ENCODE assay signal across 11 cellular contexts in genomic region chr15:36358094-36358961, GRCh38.
DNase-seq lines count a peak whose midpoint lies in the region; ATAC-seq, FAIRE-seq and TF ChIP-seq lines count a peak whose summit lies in the region.
"Had no signal": no experiment of that assay in that cellular context is flagged by ENCODE, and none has a peak within 500 bp of the region (broad histone marks: within the 10 kb centered on the region; RNA-seq: fewer than 3 reads in every experiment).

No MANE protein-coding gene starts in this region.

- H3K9me3 Mint-ChIP-seq in CD8-positive, alpha-beta memory T cell, result peaks cover 0 to 7% (median 0%) of the 10 kb centered on the region in 5 donors
- no peaks in the 10 kb centered on the region for H3K9me3 Mint-ChIP-seq in activated naive CD8-positive, alpha-beta T cell treated with anti-CD3 and anti-CD28 coated beads for 36 hours

- H3K4me1 Mint-ChIP-seq in CD8-positive, alpha-beta memory T cell, result no peaks in the 10 kb centered on the region
- no peaks in the 10 kb centered on the region for H3K4me1 Mint-ChIP-seq in activated naive CD8-positive, alpha-beta T cell treated with anti-CD3 and anti-CD28 coated beads for 36 hours

- POLR2A ChIA-PET in CD8-positive, alpha-beta memory T cell (lab: Charles Lee), result no interaction called here

- H3K4me1 ChIP-seq in skeletal muscle satellite cell (ENCODE audit: control insufficient read depth, insufficient read depth, low read length), result peaks cover 36% of the 10 kb centered on the region
- no peaks in the 10 kb centered on the region for H3K4me1 ChIP-seq in CD8-positive, alpha-beta memory T cell (ENCODE audit: insufficient read depth, low read length)
- H3K4me1 ChIP-seq in BE2C, result peaks cover 19% of the 10 kb centered on the region

- no peak for DNase-seq in H54 (ENCODE audit: insufficient read length, low spot score)
- DNase-seq in RKO (ENCODE audit: low spot score), result peak; percentile 8
- peak; percentile 89 for DNase-seq in fibroblast of peridontal ligament (ENCODE audit: extremely low read depth)
- no peak for DNase-seq in CD8-positive, alpha-beta memory T cell
- DNase-seq in activated naive CD8-positive, alpha-beta T cell treated with anti-CD3 and anti-CD28 coated beads for 36 hours, result no peak
- DNase-seq in BE2C, result no peak
- DNase-seq: cortex of kidney, NCI-H1436 treated with DMSO at 0.1 percent for 48 hours had no signal

- H3K27me3 ChIP-seq in skeletal muscle satellite cell (ENCODE audit: control insufficient read depth, insufficient read depth, low read length) (no peaks in the 10 kb centered on the region), BE2C (no peaks in the 10 kb centered on the region)
- H3K27me3 ChIP-seq in CD8-positive, alpha-beta memory T cell (ENCODE audit: insufficient read depth, low read length, poor library complexity, severe bottlenecking), result no peaks in the 10 kb centered on the region

- peak overlapping the region; percentile 22 for H3K9ac ChIP-seq in skeletal muscle satellite cell (ENCODE audit: low read depth, low read length)

- no peak for TF ChIP-seq CTCF in BE2C (IDR thresholded peaks at IDR 0.05; ENCODE audit: low read depth, low read length)

- no peak overlapping the region for H3K27ac Mint-ChIP-seq in CD8-positive, alpha-beta memory T cell
- no peak overlapping the region for H3K27ac Mint-ChIP-seq in activated naive CD8-positive, alpha-beta T cell treated with anti-CD3 and anti-CD28 coated beads for 36 hours

- H3K4me3 Mint-ChIP-seq in CD8-positive, alpha-beta memory T cell, result no peak overlapping the region
- H3K4me3 Mint-ChIP-seq in activated naive CD8-positive, alpha-beta T cell treated with anti-CD3 and anti-CD28 coated beads for 36 hours, result no peak overlapping the region

- ATAC-seq in GM18505 (IDR thresholded peaks at IDR 0.05; ENCODE audit: unreplicated experiment), result no peak

- no peak overlapping the region for H3K27ac ChIP-seq in CD8-positive, alpha-beta memory T cell (ENCODE audit: low read depth, low read length)

- no peaks in the 10 kb centered on the region for H3K36me3 Mint-ChIP-seq in CD8-positive, alpha-beta memory T cell
- no peaks in the 10 kb centered on the region for H3K36me3 Mint-ChIP-seq in activated naive CD8-positive, alpha-beta T cell treated with anti-CD3 and anti-CD28 coated beads for 36 hours

- FAIRE-seq in H54 (lab: Jason Lieb, UNC), result peak; percentile 30
- FAIRE-seq: islet of Langerhans had no signal

- TF ChIP-seq POLR2A in H54 (IDR thresholded peaks at IDR 0.05; ENCODE audit: low read depth, low read length) (no peak), GM18505 (IDR thresholded peaks at IDR 0.05; ENCODE audit: borderline replicate concordance, extremely low read depth, insufficient read depth, insufficient read length) (no peak)

- H3K9me3 ChIP-seq in skeletal muscle satellite cell (replicated peaks; ENCODE audit: low read length), result no peaks in the 10 kb centered on the region
- no peaks in the 10 kb centered on the region for H3K9me3 ChIP-seq in CD8-positive, alpha-beta memory T cell (ENCODE audit: low read length)
- H3K9me3 ChIP-seq in BE2C, result no peaks in the 10 kb centered on the region

- CTCF ChIA-PET in CD8-positive, alpha-beta memory T cell (lab: Charles Lee), result no interaction called here

- H3K36me3 ChIP-seq in skeletal muscle satellite cell (ENCODE audit: insufficient read depth, low read length), result no peaks in the 10 kb centered on the region
- no peaks in the 10 kb centered on the region for H3K36me3 ChIP-seq in CD8-positive, alpha-beta memory T cell (ENCODE audit: insufficient read depth, low read length)
- no peaks in the 10 kb centered on the region for H3K36me3 ChIP-seq in BE2C

- H3K4me3 ChIP-seq in skeletal muscle satellite cell (ENCODE audit: low read length) (no peak overlapping the region), BE2C (ENCODE audit: low read depth, low read length) (no peak overlapping the region)
- H3K4me3 ChIP-seq in CD8-positive, alpha-beta memory T cell (ENCODE audit: low read length), result no peak overlapping the region

- peak overlapping the region; percentile 58 for H3K4me2 ChIP-seq in skeletal muscle satellite cell (ENCODE audit: low read length)

- no peaks in the 10 kb centered on the region for H3K27me3 Mint-ChIP-seq in CD8-positive, alpha-beta memory T cell
- no peaks in the 10 kb centered on the region for H3K27me3 Mint-ChIP-seq in activated naive CD8-positive, alpha-beta T cell treated with anti-CD3 and anti-CD28 coated beads for 36 hours

Comparison
In these comparisons a context has a peak if more than half of its experiments do, and no peak if none do; other contexts are left out.
1. DNase-seq: peak in RKO (single experiment) and fibroblast of peridontal ligament (single experiment); none in H54 (single experiment), CD8-positive, alpha-beta memory T cell (0 of 5), activated naive CD8-positive, alpha-beta T cell treated with anti-CD3 and anti-CD28 coated beads for 36 hours (single experiment) and BE2C (single experiment).